ENCODE assay signal across 19 cellular contexts in genomic region chr2:104975371-104975770, GRCh38.
DNase-seq lines count a peak whose midpoint lies in the region; ATAC-seq and TF ChIP-seq lines count a peak whose summit lies in the region.
"Had no signal": no experiment of that assay in that cellular context is flagged by ENCODE, and none has a peak within 500 bp of the region (broad histone marks: within the 10 kb centered on the region; RNA-seq: fewer than 3 reads in every experiment).

No MANE protein-coding gene starts in this region.

- H3K4me2 ChIP-seq in BLaER1 (peak overlapping the region; percentile 65; the same call in 1 of the 2 replicates), DOHH2 (ENCODE audit: low read length) (no peak overlapping the region), OCI-LY1 (ENCODE audit: low read length) (no peak overlapping the region)

- H3K9me2 ChIP-seq in DOHH2 (replicated peaks; ENCODE audit: control insufficient read depth, low read length) (no peaks in the 10 kb centered on the region), OCI-LY1 (ENCODE audit: low read depth, low read length) (no peaks in the 10 kb centered on the region)

- no peak overlapping the region for H3K4me3 Mint-ChIP-seq in endodermal cell
- H3K4me3 Mint-ChIP-seq: CD14-positive monocyte had no signal

- H3K27me3 ChIP-seq in BLaER1 (no peaks in the 10 kb centered on the region), DOHH2 (ENCODE audit: control insufficient read depth, low read length) (no peaks in the 10 kb centered on the region), OCI-LY1 (ENCODE audit: insufficient read depth, low read length) (no peaks in the 10 kb centered on the region), endodermal cell (ENCODE audit: control insufficient read depth, insufficient read depth, low read length, poor library complexity, severe bottlenecking) (no peaks in the 10 kb centered on the region)

- 96% methylated on average over 3 of the region's 3 CpGs; no CpG with 5 or more reads in 1 of the 2 experiments for WGBS in endodermal cell (ENCODE audit: insufficient coverage in 1 of 2, insufficient read length in 1 of 2), 2 experiments

- H3K4me3 ChIP-seq in BLaER1 (no peak overlapping the region), DOHH2 (ENCODE audit: low read length) (no peak overlapping the region), OCI-LY1 (ENCODE audit: low read depth, low read length, poor library complexity, severe bottlenecking) (no peak overlapping the region), endodermal cell (ENCODE audit: low read length) (no peak overlapping the region)
- H3K4me3 ChIP-seq: GM23248, HAP-1 had no signal

- ATAC-seq in HG03342 (IDR thresholded peaks at IDR 0.05; ENCODE audit: unreplicated experiment): no peak
- no peak for ATAC-seq in HG03469 (IDR thresholded peaks at IDR 0.05; ENCODE audit: unreplicated experiment)
- ATAC-seq: PC-3 had no signal

- peaks cover 5% of the 10 kb centered on the region for H3K27me3 Mint-ChIP-seq in endodermal cell (ENCODE audit: insufficient read depth)

- H3K9ac ChIP-seq in BLaER1: no peak overlapping the region
- no peak overlapping the region for H3K9ac ChIP-seq in OCI-LY1 (ENCODE audit: low read length)
- H3K9ac ChIP-seq in endodermal cell (ENCODE audit: extremely low read depth, low read length, poor library complexity, severe bottlenecking): no peak overlapping the region
- H3K9ac ChIP-seq: GM23248 had no signal

- H3K4me1 ChIP-seq in BLaER1 (peaks cover 30% of the 10 kb centered on the region), DOHH2 (ENCODE audit: control insufficient read depth, low read length) (peaks cover 27% of the 10 kb centered on the region), OCI-LY1 (ENCODE audit: insufficient read depth, low read length, severe bottlenecking) (peaks cover 23% of the 10 kb centered on the region), endodermal cell (ENCODE audit: control insufficient read depth, insufficient read depth, low read length) (no peaks in the 10 kb centered on the region)
- H3K4me1 ChIP-seq: HAP-1 had no signal

- H3F3A ChIP-seq in DOHH2 (ENCODE audit: control insufficient read depth, insufficient read depth) (peaks cover 10% of the 10 kb centered on the region), OCI-LY1 (ENCODE audit: insufficient read depth, low read length) (peaks cover 5% of the 10 kb centered on the region; the same call in 1 of the 2 replicates)

- H3K36me3 Mint-ChIP-seq in endodermal cell (ENCODE audit: low read depth): no peaks in the 10 kb centered on the region
- H3K36me3 Mint-ChIP-seq: CD14-positive monocyte had no signal

- H3K9me3 Mint-ChIP-seq in endodermal cell: peaks cover 1% of the 10 kb centered on the region

- DNase-seq in germinal center (ENCODE audit: low spot score) (peak; percentile 32), endodermal cell (no peak)
- DNase-seq: COR-L47, DMS 273 treated with DMSO at 0.1 percent for 48 hours, DND-41, GM23248, NCI-H1092 treated with DMSO at 0.1 percent for 48 hours, NCI-H1694, NCI-H774, PC-3, SIG-M5 had no signal

- H3K36me3 ChIP-seq in BLaER1 (no peaks in the 10 kb centered on the region), DOHH2 (ENCODE audit: control insufficient read depth, low read length) (no peaks in the 10 kb centered on the region; the same call in 1 of the 2 replicates), OCI-LY1 (ENCODE audit: insufficient read depth, low read length) (no peaks in the 10 kb centered on the region), endodermal cell (ENCODE audit: control insufficient read depth, insufficient read depth, low read length) (no peaks in the 10 kb centered on the region)
- H3K36me3 ChIP-seq: HAP-1 had no signal

- TF ChIP-seq CTCF in DOHH2 (IDR thresholded peaks at IDR 0.05; ENCODE audit: low read depth, low read length, poor library complexity, severe bottlenecking) (no peak), OCI-LY1 (IDR thresholded peaks at IDR 0.05; ENCODE audit: low read length) (no peak), endodermal cell (conservative IDR thresholded peaks at IDR 0.05) (no peak)

- H2AFZ ChIP-seq in OCI-LY1 (ENCODE audit: low read length): peak overlapping the region; percentile 15; the same call in 1 of the 2 replicates
- H2AFZ ChIP-seq: GM23248 had no signal

- no peak overlapping the region for H3K27ac Mint-ChIP-seq in endodermal cell
- H3K27ac Mint-ChIP-seq: CD14-positive monocyte had no signal

- H4K20me1 ChIP-seq in BLaER1 (no peaks in the 10 kb centered on the region), DOHH2 (ENCODE audit: control insufficient read depth, insufficient read depth, low read depth, low read length) (no peaks in the 10 kb centered on the region), OCI-LY1 (ENCODE audit: insufficient read depth, low read length) (no peaks in the 10 kb centered on the region)

- H3K9me3 ChIP-seq in BLaER1: no peaks in the 10 kb centered on the region
- no peaks in the 10 kb centered on the region for H3K9me3 ChIP-seq in DOHH2 (ENCODE audit: control insufficient read depth, insufficient read depth, low read length)
- no peaks in the 10 kb centered on the region for H3K9me3 ChIP-seq in OCI-LY1 (ENCODE audit: low read length)
- H3K9me3 ChIP-seq in endodermal cell (ENCODE audit: control insufficient read depth, low read length): no peaks in the 10 kb centered on the region
- H3K9me3 ChIP-seq: HAP-1 had no signal

- no peaks in the 10 kb centered on the region for H3K4me1 Mint-ChIP-seq in endodermal cell

- H3K27ac ChIP-seq in BLaER1 (peak overlapping the region; percentile 53; the same call in 1 of the 2 replicates), DOHH2 (ENCODE audit: low read depth, low read length) (0 out of 2 replicates have a peak overlapping the region, but pooled peaks have one; percentile 86), OCI-LY1 (ENCODE audit: low read depth, low read length, poor library complexity, severe bottlenecking) (peak overlapping the region; percentile 76), endodermal cell (ENCODE audit: low read depth, low read length) (no peak overlapping the region)
- H3K27ac ChIP-seq: GM23248, RWPE1 had no signal

- no peaks in the 10 kb centered on the region for H3K79me2 ChIP-seq in DOHH2 (ENCODE audit: control insufficient read depth, low read length)
- H3K79me2 ChIP-seq in OCI-LY1 (ENCODE audit: insufficient read depth, low read length): no peaks in the 10 kb centered on the region
